25 cellular contexts compared by ENCODE assay signal in genomic region chrX:83501540-83501939, GRCh38. TPM values are rescaled to one million over a fixed set of nuclear protein-coding genes. Genes with fewer than 3 reads are reported as not detected.
"Had no signal": no experiment of that assay in that cellular context is flagged by ENCODE, and none has a peak within 500 bp of the region (broad histone marks: within the 10 kb centered on the region; RNA-seq: fewer than 3 reads in every experiment).

No MANE protein-coding gene starts in this region.

- H3K27me3 ChIP-seq: brain microvascular endothelial cell, colonic mucosa had no signal

- H3K4me3 ChIP-seq: colonic mucosa, esophagus squamous epithelium, lower lobe of right lung, prostate gland, tibial artery had no signal

- H3K9me3 ChIP-seq: colonic mucosa, esophagus squamous epithelium, lower lobe of right lung, prostate gland, tibial artery had no signal

- H3K36me3 ChIP-seq: brain microvascular endothelial cell, colonic mucosa, esophagus squamous epithelium, lower lobe of right lung, prostate gland, tibial artery had no signal

- H3K4me1 Mint-ChIP-seq: activated CD4-positive, alpha-beta T cell treated with anti-CD3 and anti-CD28 coated beads, Interleukin-2, amount 10 ng/mL, durations not matched to agents 7 days and 5 days; central memory CD8-positive, alpha-beta T cell had no signal

- H3K4me3 Mint-ChIP-seq: activated CD4-positive, alpha-beta T cell treated with anti-CD3 and anti-CD28 coated beads, Interleukin-2, amount 10 ng/mL, durations not matched to agents 7 days and 5 days; activated naive CD8-positive, alpha-beta T cell; central memory CD8-positive, alpha-beta T cell; natural killer cell treated with Interleukin-12 subunit alpha and Interleukin-12 subunit beta and Interleukin-15 and Interleukin-18, amount 100 ng/mL, for 72 hours had no signal

- H3K4me1 ChIP-seq: colonic mucosa, esophagus squamous epithelium, lower lobe of right lung, prostate gland, tibial artery had no signal

- H3K27ac ChIP-seq: brain microvascular endothelial cell, colonic mucosa, esophagus squamous epithelium, lower lobe of right lung, prostate gland, tibial artery had no signal

- ATAC-seq: activated CD4-positive, CD25-positive, alpha-beta regulatory T cell treated with anti-CD3 and anti-CD28 coated beads, Interleukin-2, amount 50 U/mL, for 24 hours; lower lobe of right lung; natural killer cell treated with Interleukin-12 subunit alpha and Interleukin-12 subunit beta and Interleukin-15 and Interleukin-18, amount 100 ng/mL, for 72 hours; right cardiac atrium had no signal

- H3K9me3 Mint-ChIP-seq: activated CD4-positive, alpha-beta T cell treated with anti-CD3 and anti-CD28 coated beads, Interleukin-2, amount 10 ng/mL, durations not matched to agents 7 days and 5 days; central memory CD8-positive, alpha-beta T cell; natural killer cell treated with Interleukin-12 subunit alpha and Interleukin-12 subunit beta and Interleukin-15 and Interleukin-18, amount 100 ng/mL, for 72 hours had no signal

- DNase-seq: activated CD4-positive, alpha-beta T cell treated with anti-CD3 and anti-CD28 coated beads, Interleukin-2, amount 10 ng/mL, durations not matched to agents 7 days and 5 days; activated CD8-positive, alpha-beta memory T cell treated with anti-CD3 and anti-CD28 coated beads for 24 hours; activated CD8-positive, alpha-beta memory T cell treated with anti-CD3 and anti-CD28 coated beads, Interleukin-2, amount 50 U/mL, for 48 hours; amniotic stem cell; brain microvascular endothelial cell; colonic mucosa; effector CD4-positive, alpha-beta T cell; esophagus squamous epithelium; islet precursor cell; lower lobe of right lung; right cardiac atrium; stimulated activated CD4-positive, alpha-beta T cell treated with anti-CD3 and anti-CD28 coated beads, Interleukin-2, amount 100 ng/mL, for 24 hours; stimulated activated naive CD4-positive, alpha-beta T cell treated with Interleukin-2 at 50 U/mL for 16 hours; T-helper 1 cell; T1000; tibial artery had no signal

- H3K36me3 Mint-ChIP-seq: activated naive CD8-positive, alpha-beta T cell; natural killer cell treated with Interleukin-12 subunit alpha and Interleukin-12 subunit beta and Interleukin-15 and Interleukin-18, amount 100 ng/mL, for 72 hours had no signal

RNA-seq across cellular contexts. Expression of gene POU3F4, which starts 6.5 kb away (rescaled TPM):
- total RNA-seq: activated CD4-positive, alpha-beta T cell treated with anti-CD3 and anti-CD28 coated beads, Interleukin-2, amount 10 ng/mL, durations not matched to agents 7 days and 5 days; colonic mucosa; esophagus squamous epithelium; lower lobe of right lung; natural killer cell treated with Interleukin-12 subunit alpha and Interleukin-12 subunit beta and Interleukin-15 and Interleukin-18, amount 100 ng/mL, for 72 hours; omental fat pad; prostate gland; right cardiac atrium; skeletal muscle tissue; subcutaneous adipose tissue; urinary bladder had no signal
- polyA plus RNA-seq: right cardiac atrium, urinary bladder had no signal
